ENCODE assay signal across 8 cellular contexts in the genomic region with DNA sequence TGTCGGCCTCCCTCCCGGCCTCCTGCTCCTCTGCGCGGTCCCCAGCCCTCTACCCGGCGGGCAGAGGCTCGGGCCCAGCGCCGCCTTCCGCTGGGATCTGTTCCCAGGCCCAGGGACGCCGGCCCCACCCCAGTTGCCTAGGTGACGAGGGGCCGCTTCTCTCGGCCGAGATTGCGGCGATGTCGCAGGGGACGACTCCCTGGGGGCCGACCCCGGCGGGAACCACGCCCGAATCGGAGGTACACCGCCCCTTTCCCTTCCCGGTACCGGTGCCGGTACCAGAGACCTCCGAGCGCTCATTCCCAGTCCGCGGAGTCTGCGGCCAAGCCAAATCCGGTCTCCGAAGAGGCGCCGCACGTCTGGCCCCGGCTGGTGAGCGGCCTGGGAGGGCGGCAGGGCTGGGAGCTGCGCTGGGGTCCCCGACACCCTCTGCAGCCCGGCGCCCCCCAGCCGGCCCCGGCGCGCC. TPM values are rescaled to one million over a fixed set of nuclear protein-coding genes. Genes with fewer than 3 reads are reported as not detected.
DNase-seq lines count a peak whose midpoint lies in the region; ATAC-seq and TF ChIP-seq lines count a peak whose summit lies in the region.

A gene with protein sequence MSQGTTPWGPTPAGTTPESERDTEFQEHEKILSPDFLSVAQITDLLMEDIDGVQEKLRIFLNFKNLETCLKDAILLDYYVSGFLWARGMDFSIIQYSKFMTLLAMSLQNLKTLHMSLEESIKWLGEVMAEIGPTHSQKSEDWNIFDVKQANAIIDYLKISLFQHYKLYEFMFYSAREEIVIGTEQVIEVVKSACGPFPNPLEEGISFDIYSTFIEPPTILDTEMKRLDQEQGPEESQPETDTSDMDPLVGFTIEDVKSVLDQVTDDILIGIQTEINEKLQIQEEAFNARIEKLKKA (plus strand): TSS at position 136 of the 466 bp plus-strand sequence. CDS start 44 bp downstream, at position 180.

- H3K27me3 ChIP-seq in IMR-90 (ENCODE audit: control insufficient read depth, insufficient read depth, low read length), result no peaks in the 10 kb centered on the region
- no peaks in the 10 kb centered on the region for H3K27me3 ChIP-seq in brain microvascular endothelial cell (replicated peaks)

- H2BK15ac ChIP-seq in IMR-90 (ENCODE audit: low read depth, low read length), result 0 out of 3 replicates have a peak within 1 kb of the TSS, but pooled peaks have one; percentile 61

- H3K27ac ChIP-seq in IMR-90 (ENCODE audit: insufficient read depth, low read length) (peak within 1 kb of the TSS; percentile 18; the same call in 1 of the 2 replicates), brain microvascular endothelial cell (peak within 1 kb of the TSS; percentile 1)

- no peaks in the 10 kb centered on the region for H4K20me1 ChIP-seq in IMR-90 (ENCODE audit: insufficient read depth, low read length)

- H3K4ac ChIP-seq in IMR-90 (ENCODE audit: low read depth, low read length), result peak within 1 kb of the TSS; percentile 53; the same call in 1 of the 2 replicates

- no peak within 1 kb of the TSS for H2AK5ac ChIP-seq in IMR-90 (ENCODE audit: low read depth, low read length)

- H3K23ac ChIP-seq in IMR-90 (ENCODE audit: low read depth, low read length), result no peak within 1 kb of the TSS

- DNase-seq in A172 (ENCODE audit: low spot score), result peak; percentile 52
- peak; percentile 32 for DNase-seq in IMR-90
- DNase-seq in brain microvascular endothelial cell, result peak; percentile 33
- peak; percentile 82 for DNase-seq in putamen (ENCODE audit: low spot score)
- DNase-seq in SIG-M5 treated with dmso at 0.1 percent for 504 hours (lab: John Stamatoyannopoulos, UW; ENCODE audit: unreplicated experiment), result no peak

- BruUV-seq in IMR-90 (replicated peaks; lab: Mats Ljungman, UMichigan), result no TSS peak

- H3K4me2 ChIP-seq in IMR-90 (ENCODE audit: low read depth, low read length), result peak within 1 kb of the TSS; percentile 51

- in situ Hi-C loops in IMR-90 (cut with MboI; ENCODE audit: low sequenced_read_pairs), result no loop called here
- in situ Hi-C loops in brain microvascular endothelial cell (cut with HindIII; ENCODE audit: low pct_ligation_motif_present, low sequenced_read_pairs), result no loop called here

- ATAC-seq in IMR-90 (ENCODE audit: low read depth) (peak; percentile 99), HG02642 (IDR thresholded peaks at IDR 0.05; ENCODE audit: poor library complexity, unreplicated experiment) (no peak), GM21526 (IDR thresholded peaks at IDR 0.05; ENCODE audit: low FRiP score, unreplicated experiment) (no peak)

- peak; percentile 13; the same call in 1 of the 2 replicates for TF ChIP-seq RAD21 in IMR-90 (IDR thresholded peaks at IDR 0.05; ENCODE audit: low read length)

- TF ChIP-seq CTCF in IMR-90 (conservative IDR thresholded peaks at IDR 0.05; ENCODE audit: low read depth, low read length) (0 out of 2 replicates have a peak, but pooled peaks have one; percentile 22), brain microvascular endothelial cell (IDR thresholded peaks at IDR 0.05; ENCODE audit: low read depth, low read length, missing control alignments) (no peak)

- H3K14ac ChIP-seq in IMR-90 (replicated peaks; ENCODE audit: low read depth, low read length), result peak within 1 kb of the TSS; percentile 43; the same call in 1 of the 2 replicates

- no peaks in the 10 kb centered on the region for H3K9me3 ChIP-seq in IMR-90 (ENCODE audit: control insufficient read depth, insufficient read depth, low read length)

- peak within 1 kb of the TSS; percentile 16 to 29; a peak in 3 of 4 replicates for H4K8ac ChIP-seq in IMR-90 (ENCODE audit: low read depth in 2 of 2, low read length in 2 of 2)

- H2BK120ac ChIP-seq in IMR-90 (ENCODE audit: low read depth, low read length), result peak within 1 kb of the TSS; percentile 76

- no peak within 1 kb of the TSS for H3K18ac ChIP-seq in IMR-90 (ENCODE audit: low read depth, low read length)

- no peak within 1 kb of the TSS for H3K56ac ChIP-seq in IMR-90 (ENCODE audit: extremely low read depth, insufficient read depth, low read length)

- POLR2A ChIA-PET in IMR-90 (lab: Charles Lee; ENCODE audit: unreplicated experiment), result no interaction called here

- peak within 1 kb of the TSS; percentile 66; the same call in 1 of the 2 replicates for H2BK20ac ChIP-seq in IMR-90 (ENCODE audit: low read depth, low read length)

- peak within 1 kb of the TSS; percentile 83 for H3K4me3 ChIP-seq in IMR-90 (ENCODE audit: insufficient read depth, low read depth, low read length)
- H3K4me3 ChIP-seq in brain microvascular endothelial cell (ENCODE audit: low read depth, low read length), result peak within 1 kb of the TSS; percentile 68
- peak within 1 kb of the TSS; percentile 45 for H3K4me3 ChIP-seq in iPS-11a (ENCODE audit: low read depth, low read length)

- no peaks in the 10 kb centered on the region for H3K79me1 ChIP-seq in IMR-90 (ENCODE audit: low read depth in 1 of 2, low read length in 2 of 2)

- H3K36me3 ChIP-seq in IMR-90 (ENCODE audit: control insufficient read depth, insufficient read depth, low read length) (no peaks in the 10 kb centered on the region), brain microvascular endothelial cell (replicated peaks) (no peaks in the 10 kb centered on the region)

- 4% methylated on average over 36 of the region's 51 CpGs; no CpG with 5 or more reads in 1 of the 2 experiments for WGBS in IMR-90 (ENCODE audit: extremely low coverage in 2 of 2, insufficient read length in 1 of 2), 2 experiments

- H4K5ac ChIP-seq in IMR-90 (ENCODE audit: low read depth, low read length), result 0 out of 2 replicates have a peak within 1 kb of the TSS, but pooled peaks have one; percentile 1

- dilution Hi-C loops in IMR-90 (cut with HindIII; ENCODE audit: low sequenced_read_pairs, unreplicated experiment), result no loop called here

- CTCF ChIA-PET in IMR-90 (lab: Yijun Ruan, JAX), result no interaction called here

- H2AFZ ChIP-seq in IMR-90 (replicated peaks; ENCODE audit: low read length, poor library complexity), result peak within 1 kb of the TSS; percentile 91

- no peaks in the 10 kb centered on the region for H3K9me1 ChIP-seq in IMR-90 (ENCODE audit: insufficient read depth, low read length)

- TF ChIP-seq POLR2A in IMR-90 (IDR thresholded peaks at IDR 0.05; ENCODE audit: low read depth, low read length), result no peak

- H3K4me1 ChIP-seq in IMR-90 (ENCODE audit: control insufficient read depth, insufficient read depth, low read length), result no peaks in the 10 kb centered on the region

- intact Hi-C loops in IMR-90 (cut with micrococcal nuclease), result no loop called here

- no peak within 1 kb of the TSS for H2AK9ac ChIP-seq in IMR-90 (replicated peaks; ENCODE audit: low read depth, low read length, poor library complexity)

- H3K9ac ChIP-seq in IMR-90 (ENCODE audit: low read depth, low read length), result peak within 1 kb of the TSS; percentile 57

- peak within 1 kb of the TSS; percentile 60 for H4K91ac ChIP-seq in IMR-90 (ENCODE audit: insufficient read depth, low read depth, low read length)

- no peak within 1 kb of the TSS for H2BK5ac ChIP-seq in IMR-90 (ENCODE audit: low read depth, low read length, poor library complexity, severe bottlenecking)

TF ChIP-seq in IMR-90, 13 proteins besides CTCF, POLR2A, EP300 and RAD21:
- TF ChIP-seq, protein P1, sequence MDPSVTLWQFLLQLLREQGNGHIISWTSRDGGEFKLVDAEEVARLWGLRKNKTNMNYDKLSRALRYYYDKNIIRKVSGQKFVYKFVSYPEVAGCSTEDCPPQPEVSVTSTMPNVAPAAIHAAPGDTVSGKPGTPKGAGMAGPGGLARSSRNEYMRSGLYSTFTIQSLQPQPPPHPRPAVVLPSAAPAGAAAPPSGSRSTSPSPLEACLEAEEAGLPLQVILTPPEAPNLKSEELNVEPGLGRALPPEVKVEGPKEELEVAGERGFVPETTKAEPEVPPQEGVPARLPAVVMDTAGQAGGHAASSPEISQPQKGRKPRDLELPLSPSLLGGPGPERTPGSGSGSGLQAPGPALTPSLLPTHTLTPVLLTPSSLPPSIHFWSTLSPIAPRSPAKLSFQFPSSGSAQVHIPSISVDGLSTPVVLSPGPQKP (IDR thresholded peaks at IDR 0.05; ENCODE audit: borderline replicate concordance, low read depth, low read length), result no peak
- TF ChIP-seq MAZ (IDR thresholded peaks at IDR 0.05; ENCODE audit: borderline replicate concordance, low read depth, low read length), result no peak
- TF ChIP-seq RCOR1 (IDR thresholded peaks at IDR 0.05; ENCODE audit: insufficient replicate concordance, low read length), result no peak
- TF ChIP-seq, protein P2, sequence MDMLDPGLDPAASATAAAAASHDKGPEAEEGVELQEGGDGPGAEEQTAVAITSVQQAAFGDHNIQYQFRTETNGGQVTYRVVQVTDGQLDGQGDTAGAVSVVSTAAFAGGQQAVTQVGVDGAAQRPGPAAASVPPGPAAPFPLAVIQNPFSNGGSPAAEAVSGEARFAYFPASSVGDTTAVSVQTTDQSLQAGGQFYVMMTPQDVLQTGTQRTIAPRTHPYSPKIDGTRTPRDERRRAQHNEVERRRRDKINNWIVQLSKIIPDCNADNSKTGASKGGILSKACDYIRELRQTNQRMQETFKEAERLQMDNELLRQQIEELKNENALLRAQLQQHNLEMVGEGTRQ (IDR thresholded peaks at IDR 0.05; ENCODE audit: low read depth, low read length), result no peak
- no peak for TF ChIP-seq RFX5 (IDR thresholded peaks at IDR 0.05; ENCODE audit: low read depth, low read length)
- no peak for TF ChIP-seq CHD1 (IDR thresholded peaks at IDR 0.05; ENCODE audit: low read depth, low read length)
- no peak for TF ChIP-seq CEBPB (IDR thresholded peaks at IDR 0.05; ENCODE audit: low read depth, low read length)
TF ChIP-seq in IMR-90: peak in this region for 0.

RNA-seq across cellular contexts. Expression of the gene that starts here (rescaled TPM):
- 0.33 and 1.1 TPM in 2 replicates for total RNA-seq in A172 (2014; rRNA removed; shearing (Covaris generic))
- total RNA-seq in IMR-90 (2012; rRNA removed), result under 0.01 and 0.18 TPM in 2 replicates
- polyA plus RNA-seq in IMR-90 (2012; rRNA removed), result 0.19 and 0.31 TPM in 2 replicates
- not detected in 2 replicates for polyA plus RNA-seq in IMR-90 (2012; cell fraction: cytosol; rRNA removed)
- polyA plus RNA-seq in IMR-90 (2012; cell fraction: nucleus; rRNA removed; ENCODE audit: low replicate concordance), result not detected in 2 replicates

Comparison
In these comparisons a context has a peak if more than half of its experiments do, and no peak if none do; other contexts are left out.
1. Peak in DNase-seq, ATAC-seq, H3K4me3 ChIP-seq, H3K27ac ChIP-seq, H3K9ac ChIP-seq and H3K4me2 ChIP-seq in IMR-90; RNA of the gene not detected or under 1 TPM.